ENCODE assay signal across 19 cellular contexts in the genomic region with DNA sequence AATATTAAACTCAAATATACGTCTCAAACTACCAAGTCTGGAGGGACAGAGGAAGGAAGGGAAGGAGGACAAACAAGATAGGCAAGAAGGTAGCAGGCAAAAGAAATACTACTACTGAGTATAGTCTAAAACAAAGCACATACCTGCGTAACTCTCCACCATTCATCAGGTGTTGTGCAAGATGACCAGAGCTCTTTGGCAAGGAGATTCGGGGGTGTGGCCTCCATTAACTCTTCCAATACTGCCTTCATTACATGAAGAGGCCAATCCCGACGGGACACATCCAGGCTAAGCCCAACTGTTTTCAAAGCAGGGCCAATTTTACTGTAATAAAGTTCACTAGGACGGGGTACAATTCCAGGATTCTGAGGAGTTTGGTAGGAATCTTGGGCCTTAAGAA. TPM values are rescaled to one million over a fixed set of nuclear protein-coding genes. Genes with fewer than 3 reads are reported as not detected.
DNase-seq lines count a peak whose midpoint lies in the region; ATAC-seq and TF ChIP-seq lines count a peak whose summit lies in the region.
"Had no signal": no experiment of that assay in that cellular context is flagged by ENCODE, and none has a peak within 500 bp of the region (broad histone marks: within the 10 kb centered on the region; RNA-seq: fewer than 3 reads in every experiment).

No MANE protein-coding gene starts in this region.

- peaks cover 94% of the 10 kb centered on the region for H3K36me3 ChIP-seq in RWPE2 (ENCODE audit: low read depth)
- H3K36me3 ChIP-seq in mesendoderm (ENCODE audit: control insufficient read depth, insufficient read depth, low read length): peaks cover 13% of the 10 kb centered on the region

- H3K36me3 Mint-ChIP-seq in type B pancreatic cell: peaks cover 42% of the 10 kb centered on the region

- no peak overlapping the region for H3K4me2 ChIP-seq in mesendoderm (ENCODE audit: low read length)
- H3K4me2 ChIP-seq: SK-N-SH had no signal

- no peak overlapping the region for H3K23ac ChIP-seq in mesendoderm (ENCODE audit: low read length)

- H3K9me3 Mint-ChIP-seq in type B pancreatic cell: no peaks in the 10 kb centered on the region
- H3K9me3 Mint-ChIP-seq: activated CD4-positive, alpha-beta T cell treated with anti-CD3 and anti-CD28 coated beads, Interleukin-2, amount 10 ng/mL, durations not matched to agents 24 days and 14 days; activated naive CD4-positive, alpha-beta T cell treated with anti-CD3 and anti-CD28 coated beads, Interleukin-2, amount 50 U/mL, for 24 hours had no signal

- H3K79me1 ChIP-seq in mesendoderm (ENCODE audit: low read length): no peaks in the 10 kb centered on the region

- H3K27ac Mint-ChIP-seq in type B pancreatic cell: peak overlapping the region; percentile 91
- H3K27ac Mint-ChIP-seq: activated CD4-positive, alpha-beta T cell treated with anti-CD3 and anti-CD28 coated beads, Interleukin-2, amount 10 ng/mL, durations not matched to agents 24 days and 14 days had no signal

- no peak overlapping the region for H2AK5ac ChIP-seq in mesendoderm (ENCODE audit: low read length)

- no peak overlapping the region for H4K8ac ChIP-seq in mesendoderm (ENCODE audit: low read depth, low read length)

- no peak overlapping the region for H3K4me3 Mint-ChIP-seq in type B pancreatic cell
- H3K4me3 Mint-ChIP-seq: activated CD4-positive, alpha-beta T cell treated with anti-CD3 and anti-CD28 coated beads, Interleukin-2, amount 10 ng/mL, durations not matched to agents 24 days and 14 days; activated naive CD4-positive, alpha-beta T cell treated with anti-CD3 and anti-CD28 coated beads, Interleukin-2, amount 50 U/mL, for 24 hours had no signal

- H3K9me3 ChIP-seq in RWPE2 (ENCODE audit: severe bottlenecking): no peaks in the 10 kb centered on the region
- H3K9me3 ChIP-seq: body of pancreas, heart left ventricle, SK-N-SH had no signal

- no peak for DNase-seq in RWPE2 (ENCODE audit: low spot score)
- DNase-seq in epithelial cell of prostate (ENCODE audit: low read depth, low spot score): peak; percentile 22
- DNase-seq in mesendoderm: peak; percentile 39
- DNase-seq in type B pancreatic cell (ENCODE audit: extremely low spot score, unreplicated experiment): no peak
- DNase-seq in NCI-H2171 (lab: John Stamatoyannopoulos, UW): no peak
- DNase-seq in cerebellar nuclear complex (lab: John Stamatoyannopoulos, UW): no peak
- no peak for DNase-seq in activated T-cell treated with anti-CD3 and anti-CD28 coated beads for 4 hours
- DNase-seq: activated CD4-positive, alpha-beta T cell treated with anti-CD3 and anti-CD28 coated beads, Interleukin-2, amount 10 ng/mL, durations not matched to agents 24 days and 14 days; AML-193; heart left ventricle; NCI-H1105 treated with DMSO at 0.1 percent for 48 hours; SK-N-SH; stimulated activated CD4-positive, alpha-beta T cell treated with anti-CD3 and anti-CD28 coated beads, Interleukin-2, amount 100 ng/mL, for 48 hours; substantia nigra had no signal

- peaks cover 13% of the 10 kb centered on the region for H3K4me1 ChIP-seq in RWPE2 (ENCODE audit: insufficient read depth, poor library complexity, severe bottlenecking)
- no peaks in the 10 kb centered on the region for H3K4me1 ChIP-seq in mesendoderm (ENCODE audit: control insufficient read depth, low read depth, low read length)
- H3K4me1 ChIP-seq: body of pancreas, heart left ventricle had no signal

- no peaks in the 10 kb centered on the region for H3K27me3 Mint-ChIP-seq in type B pancreatic cell
- H3K27me3 Mint-ChIP-seq: activated CD4-positive, alpha-beta T cell treated with anti-CD3 and anti-CD28 coated beads, Interleukin-2, amount 10 ng/mL, durations not matched to agents 24 days and 14 days; activated naive CD4-positive, alpha-beta T cell treated with anti-CD3 and anti-CD28 coated beads, Interleukin-2, amount 50 U/mL, for 24 hours had no signal

- no peaks in the 10 kb centered on the region for H3K79me2 ChIP-seq in mesendoderm (ENCODE audit: control insufficient read depth, insufficient read depth, low read length)

- no peaks in the 10 kb centered on the region for H3K27me3 ChIP-seq in RWPE2 (ENCODE audit: insufficient read depth, poor library complexity, severe bottlenecking)
- no peaks in the 10 kb centered on the region for H3K27me3 ChIP-seq in mesendoderm (ENCODE audit: insufficient read depth, low read length, poor library complexity)
- H3K27me3 ChIP-seq: body of pancreas, heart left ventricle had no signal

- H2BK120ac ChIP-seq in mesendoderm (ENCODE audit: low read depth, low read length): no peak overlapping the region

- no peak overlapping the region for H2BK5ac ChIP-seq in mesendoderm (ENCODE audit: low read length)

- WGBS in mesendoderm (ENCODE audit: extremely low coverage, insufficient coverage, low lambda C conversion rate): 100% methylated on average over 1 of the region's 6 CpGs

- H3K27ac ChIP-seq in RWPE2 (ENCODE audit: poor library complexity, severe bottlenecking) (no peak overlapping the region), epithelial cell of prostate (peak overlapping the region; percentile 11), mesendoderm (ENCODE audit: low read depth, low read length) (no peak overlapping the region)
- H3K27ac ChIP-seq: heart left ventricle, HL-60 had no signal

- no peak overlapping the region for H3K56ac ChIP-seq in mesendoderm (ENCODE audit: low read length)

- peak; percentile 97 for ATAC-seq in RWPE2 (ENCODE audit: low read depth)
- ATAC-seq: body of pancreas, GM12878, heart left ventricle, Panc1 had no signal

- no peak overlapping the region for H4K5ac ChIP-seq in mesendoderm (ENCODE audit: low read length)

- H3K18ac ChIP-seq in mesendoderm (ENCODE audit: low read length): no peak overlapping the region

- H2BK15ac ChIP-seq in mesendoderm (replicated peaks; ENCODE audit: low read depth): no peak overlapping the region

- H3K4ac ChIP-seq in mesendoderm (ENCODE audit: low read depth, low read length): no peak overlapping the region

- H3K4me1 Mint-ChIP-seq in type B pancreatic cell (ENCODE audit: unreplicated experiment): no peaks in the 10 kb centered on the region

- H3K4me3 ChIP-seq in RWPE2 (ENCODE audit: severe bottlenecking) (no peak overlapping the region), mesendoderm (ENCODE audit: low read length) (no peak overlapping the region)
- H3K4me3 ChIP-seq: body of pancreas, GM12878, heart left ventricle had no signal

- H3K9ac ChIP-seq in mesendoderm (ENCODE audit: low read length): no peak overlapping the region
- H3K9ac ChIP-seq: SK-N-SH had no signal

- TF ChIP-seq CTCF in RWPE2 (IDR thresholded peaks at IDR 0.05; ENCODE audit: poor library complexity, severe bottlenecking) (no peak), type B pancreatic cell (conservative IDR thresholded peaks at IDR 0.05) (no peak)

RNA-seq across cellular contexts. Expression of a gene that starts 38.2 kb away (rescaled TPM):
- polyA plus RNA-seq in mesendoderm (2013, experiment 1 of 2): 213 TPM
- 213 TPM for polyA plus RNA-seq in mesendoderm (2013, experiment 2 of 2)
- 170 and 205 TPM in 2 replicates for total RNA-seq in type B pancreatic cell (ENCODE audit: low replicate concordance)

RNA-seq across cellular contexts. Expression of a gene that starts 49.4 kb away (rescaled TPM):
- 4,618 TPM for polyA plus RNA-seq in mesendoderm (2013, experiment 1 of 2)
- 4,640 TPM for polyA plus RNA-seq in mesendoderm (2013, experiment 2 of 2)
- 1,687 and 1,807 TPM in 2 replicates for total RNA-seq in type B pancreatic cell (ENCODE audit: low replicate concordance)

Comparison
In these comparisons a context has a peak if more than half of its experiments do, and no peak if none do; other contexts are left out.
1. DNase-seq: peak in epithelial cell of prostate (single experiment) and mesendoderm (single experiment); none in RWPE2 (single experiment), type B pancreatic cell (single experiment), NCI-H2171 (single experiment), cerebellar nuclear complex (0 of 2) and activated T-cell treated with anti-CD3 and anti-CD28 coated beads for 4 hours (single experiment).